In the genomic region with DNA sequence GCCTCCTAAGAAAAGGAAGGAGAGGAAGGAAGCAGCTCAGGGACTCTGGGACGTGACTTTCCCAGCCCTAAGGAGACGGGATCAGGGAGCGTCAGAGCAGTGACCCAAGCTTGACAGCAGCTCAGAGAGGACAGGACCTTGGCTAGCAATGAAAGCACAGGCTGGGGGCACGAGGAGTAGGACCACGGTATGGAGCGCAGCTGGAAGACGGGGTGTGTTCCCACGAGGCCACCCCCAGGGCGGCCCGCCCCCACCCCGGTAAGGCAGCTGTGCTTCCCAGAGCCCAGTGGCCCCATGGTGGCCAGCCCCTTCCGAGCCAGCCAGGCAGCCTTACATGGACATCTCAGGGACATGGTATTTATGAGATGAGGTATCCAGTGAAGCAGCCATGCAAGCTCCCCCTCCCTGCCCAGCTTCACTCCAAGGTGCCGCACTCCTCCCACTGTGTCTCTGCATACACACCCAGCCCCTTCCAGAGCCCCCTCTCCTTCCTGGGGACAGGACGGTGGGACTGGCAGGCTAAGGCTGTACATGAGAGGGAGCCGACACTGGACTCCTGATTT, we compare ENCODE assay signal across 16 cellular contexts. TPM values are rescaled to one million over a fixed set of nuclear protein-coding genes. Genes with fewer than 3 reads are reported as not detected.
DNase-seq lines count a peak whose midpoint lies in the region; ATAC-seq and TF ChIP-seq lines count a peak whose summit lies in the region.
"Had no signal": no experiment of that assay in that cellular context is flagged by ENCODE, and none has a peak within 500 bp of the region (broad histone marks: within the 10 kb centered on the region; RNA-seq: fewer than 3 reads in every experiment).

No MANE protein-coding gene starts in this region.

- no peak for TF ChIP-seq EP300 in esophagus muscularis mucosa (IDR thresholded peaks at IDR 0.05)

- no peak overlapping the region for H3K27ac Mint-ChIP-seq in CD14-positive monocyte
- H3K27ac Mint-ChIP-seq: activated naive CD8-positive, alpha-beta T cell treated with anti-CD3 and anti-CD28 coated beads for 36 hours had no signal

- H3K9ac ChIP-seq in skeletal muscle tissue (ENCODE audit: low read depth in 1 of 3, low read length in 3 of 3): peak overlapping the region in 2 of 3 donors; percentile 15 to 25

- DNase-seq in CD14-positive monocyte (ENCODE audit: low spot score) (peak; percentile 26), esophagus muscularis mucosa (ENCODE audit: extremely low spot score) (no peak), right lobe of liver (peak in 2 of 3 donors; percentile 39 to 51), middle frontal gyrus (ENCODE audit: extremely low spot score, low spot score) (no peak), NCI-H774 (lab: John Stamatoyannopoulos, UW) (no peak), NCI-H345 (lab: John Stamatoyannopoulos, UW) (no peak)
- DNase-seq: activated CD4-positive, CD25-positive, alpha-beta regulatory T cell treated with anti-CD3 and anti-CD28 coated beads, Interleukin-2, amount 50 U/mL, for 72 hours; activated naive CD8-positive, alpha-beta T cell treated with anti-CD3 and anti-CD28 coated beads for 36 hours; hypothalamus; MG63; NCI-H2029; NCI-H526 treated with DMSO at 0.1 percent for 48 hours had no signal

- intact Hi-C loops in CD14-positive monocyte (cut with micrococcal nuclease): no loop called here
- intact Hi-C loops in esophagus muscularis mucosa (cut with DNase I): no loop called here
- intact Hi-C loops in right lobe of liver (cut with DNase I): no loop called here

- no peaks in the 10 kb centered on the region for H3K9me3 ChIP-seq in esophagus muscularis mucosa
- H3K9me3 ChIP-seq in right lobe of liver: no peaks in the 10 kb centered on the region
- no peaks in the 10 kb centered on the region for H3K9me3 ChIP-seq in skeletal muscle tissue (ENCODE audit: control insufficient read depth in 3 of 3, low read length in 3 of 3)
- H3K9me3 ChIP-seq: MG63, pancreas had no signal

- WGBS in esophagus muscularis mucosa: 67% methylated on average over 10 of the region's 15 CpGs
- 62% methylated on average over 2 of the region's 15 CpGs for WGBS in right lobe of liver (ENCODE audit: insufficient coverage, low coverage, low lambda C conversion rate, missing lambda C conversion rate)

- H3K36me3 ChIP-seq in esophagus muscularis mucosa (no peaks in the 10 kb centered on the region), right lobe of liver (no peaks in the 10 kb centered on the region), skeletal muscle tissue (ENCODE audit: control insufficient read depth in 3 of 3, insufficient read depth in 3 of 3, low read length in 3 of 3) (peaks cover 0 to 7% (median 3%) of the 10 kb centered on the region in 3 donors)
- H3K36me3 ChIP-seq: pancreas had no signal

- TF ChIP-seq CTCF in CD14-positive monocyte (IDR thresholded peaks at IDR 0.05) (no peak), esophagus muscularis mucosa (IDR thresholded peaks at IDR 0.05) (no peak), right lobe of liver (IDR thresholded peaks at IDR 0.05) (no peak)

- H3K9me3 Mint-ChIP-seq in CD14-positive monocyte: no peaks in the 10 kb centered on the region
- H3K9me3 Mint-ChIP-seq: activated naive CD8-positive, alpha-beta T cell treated with anti-CD3 and anti-CD28 coated beads for 36 hours had no signal

- peaks cover 90 to 100% (median 96%) of the 10 kb centered on the region in 4 donors for H3K4me1 ChIP-seq in esophagus muscularis mucosa
- H3K4me1 ChIP-seq in right lobe of liver: peaks cover 0 to 7% (median 0%) of the 10 kb centered on the region in 4 donors
- peaks cover 38 to 47% (median 42%) of the 10 kb centered on the region in 3 donors for H3K4me1 ChIP-seq in skeletal muscle tissue (ENCODE audit: control insufficient read depth in 3 of 3, insufficient read depth in 3 of 3, low read length in 3 of 3)

- H3K36me3 Mint-ChIP-seq in CD14-positive monocyte: peaks cover 1 to 9% of the 10 kb centered on the region in 2 donors
- H3K36me3 Mint-ChIP-seq: activated naive CD8-positive, alpha-beta T cell treated with anti-CD3 and anti-CD28 coated beads for 36 hours had no signal

- peaks cover 0 to 10% (median 0%) of the 10 kb centered on the region in 3 donors for H3K27me3 Mint-ChIP-seq in CD14-positive monocyte (ENCODE audit: low read depth in 3 of 3)
- H3K27me3 Mint-ChIP-seq: activated naive CD8-positive, alpha-beta T cell treated with anti-CD3 and anti-CD28 coated beads for 36 hours had no signal

- peak overlapping the region in 3 of 4 donors; percentile 28 to 44 (median 37) for H3K4me3 ChIP-seq in esophagus muscularis mucosa
- no peak overlapping the region for H3K4me3 ChIP-seq in right lobe of liver
- H3K4me3 ChIP-seq in skeletal muscle tissue (ENCODE audit: low read length in 3 of 3): no peak overlapping the region
- H3K4me3 ChIP-seq: MG63, pancreas had no signal

- no peak for TF ChIP-seq POLR2A in esophagus muscularis mucosa (IDR thresholded peaks at IDR 0.05; ENCODE audit: low read depth)
- TF ChIP-seq POLR2A in right lobe of liver (IDR thresholded peaks at IDR 0.05): no peak

- no peak overlapping the region for H3K4me3 Mint-ChIP-seq in CD14-positive monocyte
- H3K4me3 Mint-ChIP-seq: activated naive CD8-positive, alpha-beta T cell treated with anti-CD3 and anti-CD28 coated beads for 36 hours had no signal

- no peaks in the 10 kb centered on the region for H3K4me1 Mint-ChIP-seq in CD14-positive monocyte
- H3K4me1 Mint-ChIP-seq: activated naive CD8-positive, alpha-beta T cell treated with anti-CD3 and anti-CD28 coated beads for 36 hours had no signal

- peak overlapping the region; percentile 89 to 98 (median 97) for H3K27ac ChIP-seq in esophagus muscularis mucosa (replicated peaks in 1 of 4)
- no peak overlapping the region for H3K27ac ChIP-seq in right lobe of liver
- peak overlapping the region; percentile 48 for H3K27ac ChIP-seq in skeletal muscle tissue (ENCODE audit: low read depth, low read length)
- H3K27ac ChIP-seq: pancreas had no signal

- H3K27me3 ChIP-seq in esophagus muscularis mucosa: no peaks in the 10 kb centered on the region
- no peaks in the 10 kb centered on the region for H3K27me3 ChIP-seq in right lobe of liver
- H3K27me3 ChIP-seq in skeletal muscle tissue (ENCODE audit: control insufficient read depth in 3 of 3, insufficient read depth in 3 of 3, low read length in 3 of 3): no peaks in the 10 kb centered on the region
- H3K27me3 ChIP-seq: MG63, pancreas had no signal

- ATAC-seq in right lobe of liver: peak; percentile 47 to 70 (median 60)
- no peak for ATAC-seq in activated CD4-positive, CD25-positive, alpha-beta regulatory T cell treated with anti-CD3 and anti-CD28 coated beads, Interleukin-2, amount 50 U/mL, for 24 hours
- ATAC-seq: esophagus mucosa, pancreas had no signal

RNA-seq across cellular contexts. Expression of gene TNS1, which starts 45.8 kb away (rescaled TPM):
- polyA plus RNA-seq in CD14-positive monocyte: 1 to 10 TPM in 1 of 2 donors, under 1 TPM in 1; 0.26 to 1.6 TPM
- total RNA-seq in esophagus muscularis mucosa (1,000 to 10,000 TPM; 1,001 to 2,170 (median 1,411) TPM), right lobe of liver (100 to 1,000 TPM in 3 of 6 experiments, 10 to 100 TPM in 3; 68.4 to 209 (median 99.2) TPM), skeletal muscle tissue (73.1 TPM)

Comparison
In these comparisons a context has a peak if more than half of its experiments do, and no peak if none do; other contexts are left out.
1. DNase-seq: peak in CD14-positive monocyte (single experiment) and right lobe of liver (2 of 3); none in esophagus muscularis mucosa (single experiment), middle frontal gyrus (single experiment), NCI-H774 (single experiment) and NCI-H345 (single experiment).
2. H3K27ac ChIP-seq: peak in esophagus muscularis mucosa (4 of 4) and skeletal muscle tissue (single experiment); none in right lobe of liver (0 of 3).
3. H3K4me3 ChIP-seq: peak in esophagus muscularis mucosa (3 of 4); none in right lobe of liver (0 of 3) and skeletal muscle tissue (0 of 3).
4. ATAC-seq: peak in right lobe of liver (4 of 4); none in activated CD4-positive, CD25-positive, alpha-beta regulatory T cell treated with anti-CD3 and anti-CD28 coated beads, Interleukin-2, amount 50 U/mL, for 24 hours (0 of 2).
5. RNA of gene TNS1, which starts 45.8 kb away (total RNA-seq): 1,001 to 2,170 TPM in esophagus muscularis mucosa; 68.4 to 209 TPM in right lobe of liver and 73.1 TPM in skeletal muscle tissue (single experiment); every median in the first group is over 4 times any median in the second.